1 cellular context compared by ENCODE assay signal in the genomic region with DNA sequence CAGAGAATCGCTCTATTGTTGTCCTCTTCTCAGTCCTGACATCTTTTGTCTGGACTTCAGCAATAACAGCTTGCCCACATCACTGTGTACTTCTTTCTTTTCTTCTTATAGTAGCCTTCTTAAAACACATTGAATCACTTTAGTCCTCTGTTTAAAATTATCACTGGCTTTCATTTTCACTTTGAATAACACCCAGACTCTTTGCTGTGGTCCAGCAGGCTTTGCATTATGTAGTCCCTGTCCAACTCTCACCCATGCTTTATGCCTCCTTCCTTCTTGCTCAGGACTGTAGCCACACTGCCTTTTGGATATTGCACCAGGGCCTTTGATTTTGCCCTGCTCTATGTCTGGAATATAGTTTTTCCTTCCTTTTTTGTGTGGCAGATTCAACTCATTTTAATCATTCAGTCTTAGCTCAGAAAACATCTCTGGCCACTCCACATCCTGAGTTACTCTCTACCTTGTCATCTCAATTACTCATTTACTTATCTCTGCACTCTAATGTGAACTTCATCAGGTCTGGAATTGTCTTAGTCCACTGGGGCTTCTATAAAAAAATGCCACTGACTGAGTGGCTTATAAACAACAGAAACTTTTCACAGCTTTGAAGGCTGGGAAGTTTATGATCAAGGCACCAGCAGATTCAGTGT.
TF ChIP-seq lines count a peak whose summit lies in the region.

No MANE protein-coding gene starts in this region.

TF ChIP-seq in GM23338, 12 proteins besides CTCF, POLR2A, EP300 and RAD21 (continued from another document):
- TF ChIP-seq REST (IDR thresholded peaks at IDR 0.05; ENCODE audit: unreplicated experiment) (no peak), ZNF331 (CRISPR knock-in tag; IDR thresholded peaks at IDR 0.05; ENCODE audit: low read depth) (no peak), POLR2AphosphoS5 (IDR thresholded peaks at IDR 0.05; ENCODE audit: low read depth) (no peak)
